19 cellular contexts compared by ENCODE assay signal in genomic region chr10:49288341-49289065, GRCh38. TPM values are rescaled to one million over a fixed set of nuclear protein-coding genes. Genes with fewer than 3 reads are reported as not detected.
A peak's percentile ranks its signal among the peaks of the same experiment; 100 is the strongest.
DNase-seq lines count a peak whose midpoint lies in the region; ATAC-seq and TF ChIP-seq lines count a peak whose summit lies in the region.
"Had no signal": no experiment of that assay in that cellular context is flagged by ENCODE, and none has a peak within 500 bp of the region (broad histone marks: within the 10 kb centered on the region; RNA-seq: fewer than 3 reads in every experiment).

No MANE protein-coding gene starts in this region.

- H2AFZ ChIP-seq in GM23338, result no peak overlapping the region
- H2AFZ ChIP-seq: GM23248 had no signal

- DNase-seq in GM23338 (ENCODE audit: low spot score) (no peak), endodermal cell (peak; percentile 52), psoas muscle (no peak), iPS-NIHi7 (ENCODE audit: extremely low spot score) (no peak), NCI-H1436 (lab: John Stamatoyannopoulos, UW) (no peak)
- no peak for DNase-seq in activated CD4-positive, alpha-beta T cell treated with anti-CD3 and anti-CD28 coated beads, Interleukin-2, amount 50 U/mL, for 4 hours
- DNase-seq: CD4-positive, CD25-positive, alpha-beta regulatory T cell; DMS79; GM23248; Kasumi-1; NCI-H1417; NCI-H187; NCI-H446; NCI-H526; Peyer's patch had no signal

- H3K9me3 Mint-ChIP-seq in GM23338 (no peaks in the 10 kb centered on the region), endodermal cell (no peaks in the 10 kb centered on the region)
- H3K9me3 Mint-ChIP-seq: CD4-positive, CD25-positive, alpha-beta regulatory T cell had no signal

- H3K27me3 ChIP-seq in GM23338 (ENCODE audit: insufficient read depth), result no peaks in the 10 kb centered on the region
- H3K27me3 ChIP-seq in endodermal cell (ENCODE audit: control insufficient read depth, insufficient read depth, low read length, poor library complexity, severe bottlenecking), result no peaks in the 10 kb centered on the region
- H3K27me3 ChIP-seq in psoas muscle (ENCODE audit: insufficient read depth in 3 of 3, low read length in 2 of 3), result no peaks in the 10 kb centered on the region
- H3K27me3 ChIP-seq: Peyer's patch had no signal

- no peaks in the 10 kb centered on the region for H3K4me1 ChIP-seq in GM23338 (ENCODE audit: insufficient read depth)
- no peaks in the 10 kb centered on the region for H3K4me1 ChIP-seq in HEK293 (ENCODE audit: control insufficient read depth, insufficient read depth, low read length)
- H3K4me1 ChIP-seq in endodermal cell (ENCODE audit: control insufficient read depth, insufficient read depth, low read length), result no peaks in the 10 kb centered on the region
- H3K4me1 ChIP-seq in psoas muscle, result peaks cover 54% of the 10 kb centered on the region
- H3K4me1 ChIP-seq: HAP-1, Peyer's patch had no signal

- H3K27ac Mint-ChIP-seq in GM23338 (no peak overlapping the region), endodermal cell (no peak overlapping the region)
- H3K27ac Mint-ChIP-seq: CD4-positive, CD25-positive, alpha-beta regulatory T cell had no signal

- H3K27me3 Mint-ChIP-seq in GM23338 (ENCODE audit: insufficient read depth, low read depth, poor library complexity) (peaks cover 2% of the 10 kb centered on the region), endodermal cell (ENCODE audit: insufficient read depth) (peaks cover 8% of the 10 kb centered on the region)

- TF ChIP-seq CTCF in GM23338 (conservative IDR thresholded peaks at IDR 0.05; ENCODE audit: low read depth in 2 of 2) (no peak), HEK293 (tag by site-specific recombination; IDR thresholded peaks at IDR 0.05) (no peak), endodermal cell (conservative IDR thresholded peaks at IDR 0.05) (no peak), psoas muscle (IDR thresholded peaks at IDR 0.05) (no peak)

- H3K27ac ChIP-seq in GM23338 (ENCODE audit: low read depth), result no peak overlapping the region
- no peak overlapping the region for H3K27ac ChIP-seq in HEK293 (ENCODE audit: extremely low read depth, low read depth, low read length)
- no peak overlapping the region for H3K27ac ChIP-seq in endodermal cell (ENCODE audit: low read depth, low read length)
- peak overlapping the region; percentile 83 for H3K27ac ChIP-seq in psoas muscle
- H3K27ac ChIP-seq: GM23248, Peyer's patch had no signal

- POLR2A ChIA-PET in HEK293 (lab: Yijun Ruan, JAX), result no interaction called here

- H3K9me3 ChIP-seq in HEK293 (ENCODE audit: control insufficient read depth, insufficient read depth, low read depth, low read length), result no peaks in the 10 kb centered on the region
- H3K9me3 ChIP-seq in endodermal cell (ENCODE audit: control insufficient read depth, low read length), result no peaks in the 10 kb centered on the region
- H3K9me3 ChIP-seq in psoas muscle, result no peaks in the 10 kb centered on the region
- H3K9me3 ChIP-seq: HAP-1, Peyer's patch had no signal

- H3K36me3 ChIP-seq in GM23338 (ENCODE audit: insufficient read depth) (no peaks in the 10 kb centered on the region), HEK293 (ENCODE audit: control insufficient read depth in 2 of 2, insufficient read depth in 1 of 2, low read length in 2 of 2) (no peaks in the 10 kb centered on the region), endodermal cell (ENCODE audit: control insufficient read depth, insufficient read depth, low read length) (no peaks in the 10 kb centered on the region), psoas muscle (ENCODE audit: insufficient read depth in 1 of 2, low read depth in 1 of 2) (no peaks in the 10 kb centered on the region)
- H3K36me3 ChIP-seq: HAP-1, Peyer's patch had no signal

- H3F3A ChIP-seq in GM23338 (replicated peaks; ENCODE audit: low read depth), result no peaks in the 10 kb centered on the region

- no peaks in the 10 kb centered on the region; the same call in 1 of the 2 replicates for H3K9me2 ChIP-seq in GM23338 (ENCODE audit: insufficient read depth)

- no peak overlapping the region for H3K4me3 ChIP-seq in GM23338
- no peak overlapping the region for H3K4me3 ChIP-seq in HEK293 (ENCODE audit: low read depth, low read length)
- H3K4me3 ChIP-seq in endodermal cell (ENCODE audit: low read length), result no peak overlapping the region
- H3K4me3 ChIP-seq in psoas muscle, result no peak overlapping the region
- H3K4me3 ChIP-seq: GM23248, HAP-1, Peyer's patch had no signal

- CTCF ChIA-PET in HEK293 (lab: Yijun Ruan, JAX), result interaction anchor here (0.6 kb wide), 1 partner anchor 674 kb away, joined by 3 read pairs; no protein-coding TSS in a partner anchor

- H3K4me3 Mint-ChIP-seq in GM23338, result no peak overlapping the region
- no peak overlapping the region for H3K4me3 Mint-ChIP-seq in endodermal cell
- H3K4me3 Mint-ChIP-seq: CD4-positive, CD25-positive, alpha-beta regulatory T cell had no signal

- H3K79me2 ChIP-seq in GM23338 (replicated peaks; ENCODE audit: insufficient read depth), result no peaks in the 10 kb centered on the region

- intact Hi-C loops in psoas muscle (cut with DNase I), result no loop called here

- H3K36me3 Mint-ChIP-seq in GM23338 (ENCODE audit: low read depth), result no peaks in the 10 kb centered on the region
- no peaks in the 10 kb centered on the region for H3K36me3 Mint-ChIP-seq in endodermal cell (ENCODE audit: low read depth)
- H3K36me3 Mint-ChIP-seq: CD4-positive, CD25-positive, alpha-beta regulatory T cell had no signal

- peak; percentile 67 for ATAC-seq in GM23338
- peak; percentile 22 to 65 (median 41) for ATAC-seq in psoas muscle

- no peak overlapping the region for H3K4me2 ChIP-seq in GM23338

- 92 to 93% methylated on average over 6 to 10 of the region's 10 CpGs for WGBS in endodermal cell (ENCODE audit: insufficient coverage in 1 of 2, insufficient read length in 1 of 2), 2 experiments
- WGBS in psoas muscle, 3 donors, result 65 to 78% (median 70%) methylated on average over 10 of the region's 10 CpGs

- no peaks in the 10 kb centered on the region for H3K4me1 Mint-ChIP-seq in GM23338
- no peaks in the 10 kb centered on the region for H3K4me1 Mint-ChIP-seq in endodermal cell
- H3K4me1 Mint-ChIP-seq: CD4-positive, CD25-positive, alpha-beta regulatory T cell had no signal

- no peaks in the 10 kb centered on the region for H4K20me1 ChIP-seq in GM23338 (replicated peaks; ENCODE audit: insufficient read depth)

- H3K9ac ChIP-seq in endodermal cell (ENCODE audit: extremely low read depth, low read length, poor library complexity, severe bottlenecking), result no peak overlapping the region
- H3K9ac ChIP-seq: GM23248 had no signal

TF ChIP-seq in GM23338, 12 proteins besides CTCF, POLR2A, EP300 and RAD21 (continues in another document):
- no peak for TF ChIP-seq STAT1 (IDR thresholded peaks at IDR 0.05; ENCODE audit: unreplicated experiment)
- no peak for TF ChIP-seq EZH2 (IDR thresholded peaks at IDR 0.05; ENCODE audit: low read depth, unreplicated experiment)
- TF ChIP-seq JUNB (IDR thresholded peaks at IDR 0.05; ENCODE audit: unreplicated experiment), result no peak

TF ChIP-seq in HEK293, 187 proteins besides CTCF, POLR2A, EP300 and RAD21:
- TF ChIP-seq ZNF292 (tag by site-specific recombination; IDR thresholded peaks at IDR 0.05; ENCODE audit: borderline replicate concordance, low read depth) (no peak), ZNF19 (tag by site-specific recombination; IDR thresholded peaks at IDR 0.05; ENCODE audit: low read depth) (no peak), REST (tag by site-specific recombination; IDR thresholded peaks at IDR 0.05) (0 out of 2 replicates have a peak, but pooled peaks have one; percentile 17), ZBTB17 (tag by site-specific recombination; IDR thresholded peaks at IDR 0.05) (0 out of 2 replicates have a peak, but pooled peaks have one; percentile 20)

RNA-seq across cellular contexts. Expression of gene C10orf71, which starts 10.5 kb away (rescaled TPM):
- not detected in 2 replicates for total RNA-seq in GM23338 (2014; rRNA removed; shearing (Covaris generic))
- polyA plus RNA-seq in GM23338 (2016; fragmentation: Nextera tagmentation; extraction: Ambion mirVana), result not detected in 2 replicates
- under 1 TPM in 1 of 2 donors, not detected in 1; 0.15 TPM for total RNA-seq in endodermal cell
- polyA plus RNA-seq in endodermal cell (2013, experiment 1 of 2), result 0.18 TPM
- polyA plus RNA-seq in endodermal cell (2013, experiment 2 of 2), result 0.08 TPM
- total RNA-seq in psoas muscle, result 100 to 1,000 TPM in 3 of 4 donors, 10 to 100 TPM in 1; 83.8 to 356 (median 128) TPM
- 10 to 100 TPM in 2 of 3 donors, 1 to 10 TPM in 1; 4.2 to 30.9 (median 24.7) TPM for polyA plus RNA-seq in psoas muscle
- total RNA-seq: CD4-positive, CD25-positive, alpha-beta regulatory T cell; GM23248; MCF 10A; Peyer's patch had no signal
- polyA plus RNA-seq: BJ; CD4-positive, CD25-positive, alpha-beta regulatory T cell; GM23248 had no signal

Comparison
In these comparisons a context has a peak if more than half of its experiments do, and no peak if none do; other contexts are left out.
1. RNA of gene C10orf71, which starts 10.5 kb away (total RNA-seq): 83.8 to 356 TPM in psoas muscle; 0.15 TPM in endodermal cell and not detected in GM23338; every median in the first group is over 10 times any median in the second.